In the genomic region with DNA sequence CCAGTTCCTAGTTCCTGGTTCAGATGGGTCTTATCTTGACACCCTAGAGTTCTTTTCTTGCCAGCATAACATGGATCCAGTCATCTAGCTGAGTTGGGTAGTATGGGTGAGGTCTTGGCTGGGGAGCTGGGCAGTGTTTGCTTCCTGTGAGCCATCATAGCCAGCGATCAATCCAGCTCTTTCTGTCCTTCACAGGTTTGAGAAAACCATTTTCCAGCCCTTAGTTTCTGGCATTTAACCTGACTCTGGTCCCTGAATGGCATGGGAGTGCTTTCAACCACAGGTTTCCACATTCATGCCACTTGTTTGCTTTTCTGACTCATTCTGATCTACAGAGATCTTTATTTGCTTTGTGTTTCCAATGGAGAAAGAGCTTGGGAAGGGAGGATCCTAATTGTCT, we compare ENCODE assay signal across 14 cellular contexts. TPM values are rescaled to one million over a fixed set of nuclear protein-coding genes. Genes with fewer than 3 reads are reported as not detected.
A peak's percentile ranks its signal among the peaks of the same experiment; 100 is the strongest.
DNase-seq lines count a peak whose midpoint lies in the region; FAIRE-seq and TF ChIP-seq lines count a peak whose summit lies in the region.
"Had no signal": no experiment of that assay in that cellular context is flagged by ENCODE, and none has a peak within 500 bp of the region (broad histone marks: within the 10 kb centered on the region; RNA-seq: fewer than 3 reads in every experiment).

No MANE protein-coding gene starts in this region.

- no peak overlapping the region for H2AK5ac ChIP-seq in mesenchymal stem cell (ENCODE audit: low read length, severe bottlenecking)

- H2BK15ac ChIP-seq in mesenchymal stem cell (ENCODE audit: low read depth, poor library complexity, severe bottlenecking), result no peak overlapping the region

- H3K4me1 ChIP-seq in OCI-LY3 (ENCODE audit: low read length), result peaks cover 71% of the 10 kb centered on the region
- H3K4me1 ChIP-seq in mesenchymal stem cell (ENCODE audit: control insufficient read depth, insufficient read depth, low read depth, low read length), result peaks cover 3% of the 10 kb centered on the region
- H3K4me1 ChIP-seq: upper lobe of left lung had no signal

- no peak overlapping the region for H2BK12ac ChIP-seq in mesenchymal stem cell (ENCODE audit: low read length in 2 of 2)

- H3K4me3 ChIP-seq in OCI-LY3 (ENCODE audit: low read length) (peak overlapping the region; percentile 33), mesenchymal stem cell (ENCODE audit: insufficient read depth in 1 of 2, low read depth in 1 of 2, low read length in 2 of 2) (no peak overlapping the region)
- H3K4me3 ChIP-seq: upper lobe of left lung had no signal

- TF ChIP-seq CTCF in OCI-LY3 (IDR thresholded peaks at IDR 0.05; ENCODE audit: low read depth, low read length), result no peak

- no peak overlapping the region for H3K14ac ChIP-seq in mesenchymal stem cell (ENCODE audit: low read length in 2 of 2)

- H3K9me3 ChIP-seq in OCI-LY3 (ENCODE audit: insufficient read depth, low read length) (no peaks in the 10 kb centered on the region), mesenchymal stem cell (ENCODE audit: control insufficient read depth, low read length) (no peaks in the 10 kb centered on the region)
- H3K9me3 ChIP-seq: upper lobe of left lung had no signal

- 71% methylated on average over 1 of the region's 1 CpG for WGBS in mesenchymal stem cell

- H2BK120ac ChIP-seq in mesenchymal stem cell (ENCODE audit: low read depth, low read length), result no peak overlapping the region

- H3K9ac ChIP-seq in OCI-LY3 (ENCODE audit: low read length), result peak overlapping the region; percentile 66
- no peak overlapping the region for H3K9ac ChIP-seq in mesenchymal stem cell (ENCODE audit: low read length)

- H3K79me1 ChIP-seq in mesenchymal stem cell (replicated peaks; ENCODE audit: low read length, poor library complexity, severe bottlenecking), result no peaks in the 10 kb centered on the region

- no peak overlapping the region for H2BK5ac ChIP-seq in mesenchymal stem cell (ENCODE audit: low read depth, low read length, poor library complexity, severe bottlenecking)

- H3K23ac ChIP-seq in mesenchymal stem cell (ENCODE audit: low read length in 2 of 2), result no peak overlapping the region

- H2AFZ ChIP-seq in OCI-LY3 (ENCODE audit: low read depth, low read length) (peak overlapping the region; percentile 47; the same call in 1 of the 2 replicates), mesenchymal stem cell (ENCODE audit: low read depth, low read length) (no peak overlapping the region)

- H3K4me2 ChIP-seq in OCI-LY3 (ENCODE audit: low read length) (peak overlapping the region; percentile 79), mesenchymal stem cell (ENCODE audit: low read length, poor library complexity, severe bottlenecking) (no peak overlapping the region)

- H3K27ac ChIP-seq in OCI-LY3 (ENCODE audit: low read length) (peak overlapping the region; percentile 98), epithelial cell of prostate (peak overlapping the region; percentile 47), mesenchymal stem cell (ENCODE audit: low read length, poor library complexity, severe bottlenecking) (no peak overlapping the region)
- H3K27ac ChIP-seq: upper lobe of left lung had no signal

- H4K20me1 ChIP-seq in OCI-LY3 (ENCODE audit: insufficient read depth, low read length), result no peaks in the 10 kb centered on the region

- DNase-seq in SIG-M5 treated with dmso at 0.1 percent for 504 hours (lab: John Stamatoyannopoulos, UW; ENCODE audit: unreplicated experiment) (peak; percentile 37), SIG-M5 (lab: John Stamatoyannopoulos, UW) (no peak), epithelial cell of prostate (ENCODE audit: low read depth, low spot score) (peak; percentile 31), urothelium cell line (ENCODE audit: low spot score) (peak; percentile 22), mesenchymal stem cell (no peak), RPMI8226 (no peak)
- DNase-seq in stimulated activated naive CD4-positive, alpha-beta T cell (lab: John Stamatoyannopoulos, UW), result no peak
- DNase-seq: activated CD4-positive, alpha-beta T cell treated with anti-CD3 and anti-CD28 coated beads for 4 hours; central memory CD4-positive, alpha-beta T cell; DND-41; HCEC 1CT; NCI-H1105 treated with DMSO at 0.1 percent for 48 hours; upper lobe of left lung had no signal

- no peak overlapping the region for H3K18ac ChIP-seq in mesenchymal stem cell (ENCODE audit: low read depth in 1 of 2, low read length in 2 of 2)

- no peak overlapping the region for H3K4ac ChIP-seq in mesenchymal stem cell (ENCODE audit: low read depth in 1 of 2, low read length in 2 of 2)

- no peak overlapping the region for H4K8ac ChIP-seq in mesenchymal stem cell (ENCODE audit: low read length)

- H4K91ac ChIP-seq in mesenchymal stem cell (ENCODE audit: low read length), result no peak overlapping the region

- FAIRE-seq in urothelium cell line (lab: Jason Lieb, UNC), result no peak

- no peaks in the 10 kb centered on the region for H3K27me3 ChIP-seq in OCI-LY3 (ENCODE audit: low read depth, low read length)
- H3K27me3 ChIP-seq in mesenchymal stem cell (ENCODE audit: control insufficient read depth in 1 of 2, insufficient read depth in 1 of 2, low read length in 2 of 2), result no peaks in the 10 kb centered on the region
- H3K27me3 ChIP-seq: upper lobe of left lung had no signal

- no peaks in the 10 kb centered on the region for H3K36me3 ChIP-seq in OCI-LY3 (replicated peaks; ENCODE audit: low read depth, low read length)
- H3K36me3 ChIP-seq in mesenchymal stem cell (ENCODE audit: control insufficient read depth in 1 of 2, insufficient read depth in 2 of 2, low read depth in 1 of 2, low read length in 2 of 2), result no peaks in the 10 kb centered on the region
- H3K36me3 ChIP-seq: upper lobe of left lung had no signal

- H3K79me2 ChIP-seq in OCI-LY3 (ENCODE audit: low read length), result no peaks in the 10 kb centered on the region

RNA-seq across cellular contexts. Expression of a gene that starts 8.6 kb away (rescaled TPM):
- 0.01 TPM for polyA plus RNA-seq in mesenchymal stem cell (2013, experiment 1 of 2)
- polyA plus RNA-seq in mesenchymal stem cell (2013, experiment 2 of 2), result not detected

Comparison
In these comparisons a context has a peak if more than half of its experiments do, and no peak if none do; other contexts are left out.
1. DNase-seq: peak in SIG-M5 treated with dmso at 0.1 percent for 504 hours (single experiment), epithelial cell of prostate (single experiment) and urothelium cell line (single experiment); none in SIG-M5 (single experiment), stimulated activated naive CD4-positive, alpha-beta T cell (0 of 6), mesenchymal stem cell (single experiment) and RPMI8226 (single experiment).